1 cellular context compared by ENCODE assay signal in genomic region chr1:31387612-31388011, GRCh38.
TF ChIP-seq lines count a peak whose summit lies in the region.

No MANE protein-coding gene starts in this region.

TF ChIP-seq in IMR-90, 13 proteins besides CTCF, POLR2A, EP300 and RAD21:
- TF ChIP-seq, protein P1, sequence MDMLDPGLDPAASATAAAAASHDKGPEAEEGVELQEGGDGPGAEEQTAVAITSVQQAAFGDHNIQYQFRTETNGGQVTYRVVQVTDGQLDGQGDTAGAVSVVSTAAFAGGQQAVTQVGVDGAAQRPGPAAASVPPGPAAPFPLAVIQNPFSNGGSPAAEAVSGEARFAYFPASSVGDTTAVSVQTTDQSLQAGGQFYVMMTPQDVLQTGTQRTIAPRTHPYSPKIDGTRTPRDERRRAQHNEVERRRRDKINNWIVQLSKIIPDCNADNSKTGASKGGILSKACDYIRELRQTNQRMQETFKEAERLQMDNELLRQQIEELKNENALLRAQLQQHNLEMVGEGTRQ (IDR thresholded peaks at IDR 0.05; ENCODE audit: low read depth, low read length), result no peak
- TF ChIP-seq FOS (IDR thresholded peaks at IDR 0.05; ENCODE audit: low read depth, low read length) (peak; percentile 34; the same call in 1 of the 2 replicates), CHD1 (IDR thresholded peaks at IDR 0.05; ENCODE audit: low read depth, low read length) (no peak)
